ENCODE assay signal across 26 cellular contexts in genomic region chr11:132206993-132207392, GRCh38.
"Had no signal": no experiment of that assay in that cellular context is flagged by ENCODE, and none has a peak within 500 bp of the region (broad histone marks: within the 10 kb centered on the region; RNA-seq: fewer than 3 reads in every experiment).

No MANE protein-coding gene starts in this region.

- H3K27ac ChIP-seq: colonic mucosa, epithelial cell of prostate, esophagus muscularis mucosa, foreskin keratinocyte, gastroesophageal sphincter, heart left ventricle, hepatocyte, left lung, lower lobe of right lung had no signal

- H3K4me3 ChIP-seq: colonic mucosa, esophagus muscularis mucosa, gastroesophageal sphincter, heart left ventricle, hepatocyte, left lung, lower lobe of right lung, mucosa of descending colon had no signal

- H2AFZ ChIP-seq: hepatocyte had no signal

- H3K4me2 ChIP-seq: hepatocyte had no signal

- H3K36me3 ChIP-seq: colonic mucosa, esophagus muscularis mucosa, gastroesophageal sphincter, heart left ventricle, left lung, lower lobe of right lung had no signal

- DNase-seq: colonic mucosa; cortex of kidney; effector CD8-positive, alpha-beta T cell; effector memory CD8-positive, alpha-beta T cell; endodermal cell; erythroblast; heart left ventricle; hypothalamus; immature natural killer cell; left cardiac atrium; left lung; left ventricle myocardium superior; lower lobe of right lung; mesenchymal stem cell; mucosa of descending colon; naive B cell; naive thymus-derived CD8-positive, alpha-beta T cell had no signal

- H3K9me3 ChIP-seq: colonic mucosa, esophagus muscularis mucosa, gastroesophageal sphincter, heart left ventricle, left lung, lower lobe of right lung, mucosa of descending colon had no signal

- ATAC-seq: effector memory CD8-positive, alpha-beta T cell; foreskin keratinocyte; gastroesophageal sphincter; heart left ventricle; left cardiac atrium; left lung; left ventricle myocardium superior; lower lobe of right lung; mucosa of descending colon; naive thymus-derived CD8-positive, alpha-beta T cell had no signal

- FAIRE-seq: endometrium, frontal cortex, islet of Langerhans, keratinocyte had no signal

- H3K27me3 ChIP-seq: colonic mucosa, esophagus muscularis mucosa, foreskin keratinocyte, gastroesophageal sphincter, heart left ventricle, hepatocyte, left lung had no signal

- H3K79me2 ChIP-seq: hepatocyte had no signal

- H3K4me1 ChIP-seq: colonic mucosa, esophagus muscularis mucosa, gastroesophageal sphincter, heart left ventricle, left lung, lower lobe of right lung had no signal
